Comparison of ENCODE assay signal across 18 cellular contexts in the genomic region with DNA sequence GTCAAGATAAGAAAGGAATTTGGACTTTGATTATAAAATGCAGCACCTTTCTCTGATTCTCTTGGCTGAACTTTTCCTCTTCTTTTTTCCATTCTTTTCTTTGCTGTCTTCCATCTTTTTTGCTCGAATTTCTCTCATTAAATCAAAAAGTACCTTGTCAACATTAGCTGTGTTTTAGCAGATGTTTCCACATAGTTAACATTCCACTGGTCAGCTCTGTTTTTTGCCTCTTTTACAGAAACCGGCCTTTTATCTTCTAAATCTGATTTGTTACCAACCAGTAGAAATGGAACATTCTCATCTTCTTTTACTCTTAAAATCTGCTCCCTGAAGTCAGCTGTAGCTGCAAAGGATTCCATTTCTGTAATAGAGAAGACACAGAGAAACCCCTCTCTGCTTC.
A peak's percentile ranks its signal among the peaks of the same experiment; 100 is the strongest.
DNase-seq lines count a peak whose midpoint lies in the region; ATAC-seq and TF ChIP-seq lines count a peak whose summit lies in the region.
"Had no signal": no experiment of that assay in that cellular context is flagged by ENCODE, and none has a peak within 500 bp of the region (broad histone marks: within the 10 kb centered on the region; RNA-seq: fewer than 3 reads in every experiment).

No MANE protein-coding gene starts in this region.

- CTCF ChIA-PET in CD4-positive, alpha-beta T cell (lab: Charles Lee): no interaction called here

- no peaks in the 10 kb centered on the region for H3K27me3 Mint-ChIP-seq in GM23338 (ENCODE audit: insufficient read depth, low read depth, poor library complexity)
- H3K27me3 Mint-ChIP-seq in CD4-positive, alpha-beta T cell: no peaks in the 10 kb centered on the region
- H3K27me3 Mint-ChIP-seq: IgD-negative memory B cell had no signal

- no peak overlapping the region for H3K27ac Mint-ChIP-seq in GM23338
- no peak overlapping the region for H3K27ac Mint-ChIP-seq in CD4-positive, alpha-beta T cell
- H3K27ac Mint-ChIP-seq: IgD-negative memory B cell had no signal

- no peak overlapping the region for H3K27ac ChIP-seq in GM23338 (ENCODE audit: low read depth)
- no peak overlapping the region for H3K27ac ChIP-seq in CD4-positive, alpha-beta T cell (ENCODE audit: low read depth, low read length)
- H3K27ac ChIP-seq in smooth muscle cell (ENCODE audit: low read depth): no peak overlapping the region
- H3K27ac ChIP-seq: C4-2B had no signal

- no peaks in the 10 kb centered on the region for H3K9me3 ChIP-seq in CD4-positive, alpha-beta T cell (ENCODE audit: control insufficient read depth, low read length)
- H3K9me3 ChIP-seq in smooth muscle cell (replicated peaks; ENCODE audit: low read depth): no peaks in the 10 kb centered on the region
- H3K9me3 ChIP-seq: HAP-1 had no signal

- H3F3A ChIP-seq in GM23338 (replicated peaks; ENCODE audit: low read depth): no peaks in the 10 kb centered on the region
- no peaks in the 10 kb centered on the region for H3F3A ChIP-seq in smooth muscle cell (ENCODE audit: low read depth)

- H3K4me3 Mint-ChIP-seq in GM23338: no peak overlapping the region
- no peak overlapping the region for H3K4me3 Mint-ChIP-seq in CD4-positive, alpha-beta T cell
- H3K4me3 Mint-ChIP-seq: IgD-negative memory B cell had no signal

- H2AFZ ChIP-seq in GM23338 (peak overlapping the region; percentile 11), smooth muscle cell (ENCODE audit: low read depth) (no peak overlapping the region)

- H3K36me3 ChIP-seq in GM23338 (ENCODE audit: insufficient read depth) (no peaks in the 10 kb centered on the region), smooth muscle cell (ENCODE audit: low read depth) (no peaks in the 10 kb centered on the region)
- H3K36me3 ChIP-seq: HAP-1 had no signal

- H3K9me2 ChIP-seq in GM23338 (ENCODE audit: insufficient read depth): no peaks in the 10 kb centered on the region

- no peak for TF ChIP-seq CTCF in GM23338 (conservative IDR thresholded peaks at IDR 0.05; ENCODE audit: low read depth in 2 of 2)
- no peak for TF ChIP-seq CTCF in CD4-positive, alpha-beta T cell (IDR thresholded peaks at IDR 0.05)
- no peak for TF ChIP-seq CTCF in smooth muscle cell (IDR thresholded peaks at IDR 0.05; ENCODE audit: borderline replicate concordance, insufficient read depth, poor library complexity, severe bottlenecking)

- WGBS in smooth muscle cell (ENCODE audit: low lambda C conversion rate): 56% methylated on average over 2 of the region's 2 CpGs

- no peaks in the 10 kb centered on the region for H3K79me2 ChIP-seq in GM23338 (replicated peaks; ENCODE audit: insufficient read depth)
- no peaks in the 10 kb centered on the region for H3K79me2 ChIP-seq in smooth muscle cell (ENCODE audit: low read depth)

- peak; percentile 10 for DNase-seq in A172 (ENCODE audit: low spot score)
- peak; percentile 36 for DNase-seq in GM23338 (ENCODE audit: low spot score)
- peak; percentile 69 for DNase-seq in amniotic epithelial cell (ENCODE audit: low read depth)
- peak; percentile 2 for DNase-seq in left kidney (ENCODE audit: low read depth, low spot score)
- DNase-seq in CD4-positive, alpha-beta T cell: no peak
- no peak for DNase-seq in smooth muscle cell (lab: John Stamatoyannopoulos, UW; ENCODE audit: unreplicated experiment)
- DNase-seq: 8988T, NCI-H1417, NCI-H187, NCI-H446 treated with DMSO at 0.1 percent for 48 hours, NCI-H526 treated with DMSO at 0.1 percent for 48 hours, Right ventricle myocardium superior, SW 1271 had no signal

- H3K9ac ChIP-seq in smooth muscle cell (ENCODE audit: low read depth): no peak overlapping the region

- POLR2A ChIA-PET in CD4-positive, alpha-beta T cell (lab: Charles Lee): no interaction called here

- H3K9me3 Mint-ChIP-seq in GM23338: peaks cover 8% of the 10 kb centered on the region; the same call in 2 of the 3 replicates
- H3K9me3 Mint-ChIP-seq in CD4-positive, alpha-beta T cell: peaks cover 3% of the 10 kb centered on the region

- H3K36me3 Mint-ChIP-seq in GM23338 (ENCODE audit: low read depth): peaks cover 10% of the 10 kb centered on the region; the same call in 2 of the 3 replicates
- H3K36me3 Mint-ChIP-seq in CD4-positive, alpha-beta T cell (ENCODE audit: low read depth): no peaks in the 10 kb centered on the region

- peaks cover 10% of the 10 kb centered on the region; the same call in 2 of the 3 replicates for H3K4me1 Mint-ChIP-seq in GM23338
- H3K4me1 Mint-ChIP-seq in CD4-positive, alpha-beta T cell (ENCODE audit: low read depth): no peaks in the 10 kb centered on the region

- ATAC-seq in GM23338 (no peak), GM19455 (IDR thresholded peaks at IDR 0.05; ENCODE audit: unreplicated experiment) (no peak), HG03196 (IDR thresholded peaks at IDR 0.05; ENCODE audit: unreplicated experiment) (no peak)
- ATAC-seq in CD4-positive, alpha-beta T cell (ENCODE audit: poor library complexity): no peak

- no peak overlapping the region for H3K4me3 ChIP-seq in GM23338
- no peak overlapping the region for H3K4me3 ChIP-seq in smooth muscle cell
- H3K4me3 ChIP-seq: HAP-1 had no signal

- H3K4me2 ChIP-seq in GM23338: peak overlapping the region; percentile 10; the same call in 1 of the 2 replicates
- H3K4me2 ChIP-seq in smooth muscle cell: no peak overlapping the region

- H4K20me1 ChIP-seq in GM23338 (replicated peaks; ENCODE audit: insufficient read depth): no peaks in the 10 kb centered on the region
- no peaks in the 10 kb centered on the region for H4K20me1 ChIP-seq in smooth muscle cell (ENCODE audit: low read depth)

- no peaks in the 10 kb centered on the region for H3K27me3 ChIP-seq in GM23338 (ENCODE audit: insufficient read depth)
- no peaks in the 10 kb centered on the region for H3K27me3 ChIP-seq in CD4-positive, alpha-beta T cell (ENCODE audit: control insufficient read depth, insufficient read depth, low read length)
- H3K27me3 ChIP-seq in smooth muscle cell (ENCODE audit: low read depth): no peaks in the 10 kb centered on the region

- intact Hi-C loops in CD4-positive, alpha-beta T cell (cut with DNase I, micrococcal nuclease): no loop called here

- H3K4me1 ChIP-seq in GM23338 (ENCODE audit: insufficient read depth) (peaks cover 9% of the 10 kb centered on the region), smooth muscle cell (ENCODE audit: low read depth) (no peaks in the 10 kb centered on the region)
- H3K4me1 ChIP-seq: HAP-1 had no signal

TF ChIP-seq in GM23338, 12 proteins besides CTCF, POLR2A, EP300 and RAD21:
- no peak for TF ChIP-seq STAT1 (IDR thresholded peaks at IDR 0.05; ENCODE audit: unreplicated experiment)
- TF ChIP-seq JUNB (IDR thresholded peaks at IDR 0.05; ENCODE audit: unreplicated experiment): no peak
TF ChIP-seq in GM23338: peak in this region for 0.

Comparison
In these comparisons a context has a peak if more than half of its experiments do, and no peak if none do; other contexts are left out.
1. DNase-seq: peak in A172 (single experiment), GM23338 (single experiment), amniotic epithelial cell (single experiment) and left kidney (single experiment); none in CD4-positive, alpha-beta T cell (0 of 10) and smooth muscle cell (single experiment).